20 cellular contexts compared by ENCODE assay signal in the genomic region with DNA sequence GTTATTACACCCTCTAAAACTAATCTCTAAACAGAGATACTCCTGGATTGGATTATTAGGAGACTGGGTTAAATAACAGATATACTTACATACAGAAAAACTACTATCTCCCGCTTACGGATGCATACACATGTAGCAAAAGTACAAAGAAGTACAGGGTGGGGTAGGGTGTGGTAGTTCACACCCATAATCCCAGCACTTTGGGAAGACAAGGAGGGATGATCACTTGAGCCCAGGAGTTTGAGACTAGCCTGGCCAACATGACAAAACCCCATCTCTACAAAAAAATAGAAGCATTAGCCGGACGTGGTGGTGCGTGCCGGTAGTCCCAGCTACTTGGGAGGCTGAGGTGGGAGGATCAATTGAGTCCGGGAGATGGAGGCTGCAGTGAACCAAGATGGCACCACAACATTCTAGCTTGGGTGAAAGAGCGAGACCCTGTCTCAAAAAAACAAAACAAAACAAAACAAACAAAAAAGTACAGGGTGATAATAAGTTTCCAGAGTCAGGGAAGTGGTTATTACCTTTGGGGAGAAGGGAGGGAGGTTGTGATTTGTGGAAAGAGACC. TPM values are rescaled to one million over a fixed set of nuclear protein-coding genes. Genes with fewer than 3 reads are reported as not detected.
A peak's percentile ranks its signal among the peaks of the same experiment; 100 is the strongest.
DNase-seq lines count a peak whose midpoint lies in the region; ATAC-seq and TF ChIP-seq lines count a peak whose summit lies in the region.
"Had no signal": no experiment of that assay in that cellular context is flagged by ENCODE, and none has a peak within 500 bp of the region (broad histone marks: within the 10 kb centered on the region; RNA-seq: fewer than 3 reads in every experiment).

No MANE protein-coding gene starts in this region.

- no peaks in the 10 kb centered on the region for H3K9me3 Mint-ChIP-seq in activated CD8-positive, alpha-beta memory T cell treated with anti-CD3 and anti-CD28 coated beads, Interleukin-2, amount 10 ng/mL, durations not matched to agents 7 days and 5 days (ENCODE audit: low read depth)
- no peaks in the 10 kb centered on the region for H3K9me3 Mint-ChIP-seq in CD4-positive, alpha-beta memory T cell
- no peaks in the 10 kb centered on the region for H3K9me3 Mint-ChIP-seq in activated CD4-positive, alpha-beta memory T cell treated with anti-CD3 and anti-CD28 coated beads, Interleukin-2, amount 10 ng/mL, durations not matched to agents 7 days and 5 days
- H3K9me3 Mint-ChIP-seq in natural killer cell treated with Interleukin-12 subunit alpha and Interleukin-12 subunit beta and Interleukin-15 and Interleukin-18, amount 100 ng/mL, for 72 hours = no peaks in the 10 kb centered on the region
- no peaks in the 10 kb centered on the region for H3K9me3 Mint-ChIP-seq in endothelial cell (ENCODE audit: unreplicated experiment)
- H3K9me3 Mint-ChIP-seq: effector memory CD8-positive, alpha-beta T cell; WTC11 had no signal

- peaks cover 88% of the 10 kb centered on the region for H3K4me1 ChIP-seq in CD4-positive, alpha-beta memory T cell (ENCODE audit: insufficient read depth, low read length)

- H3K9me3 ChIP-seq in CD4-positive, alpha-beta memory T cell (ENCODE audit: control insufficient read depth in 1 of 2, low read length in 2 of 2) = no peaks in the 10 kb centered on the region
- H3K9me3 ChIP-seq: MG63, ovary, right atrium auricular region, vagina had no signal

- POLR2A ChIA-PET in CD4-positive, alpha-beta memory T cell (lab: Charles Lee; ENCODE audit: partially characterized antibody) = interaction anchor here (1.2 to 13.4 kb wide), 5 partner anchors 11 to 192 kb away, joined by 3 to 394 read pairs (median 43); partner anchors contain the start of gene MTCH1
- POLR2A ChIA-PET in activated CD4-positive, alpha-beta memory T cell treated with anti-CD3 and anti-CD28 coated beads, Interleukin-2, amount 10 ng/mL, durations not matched to agents 7 days and 5 days (lab: Charles Lee) = interaction anchor here (0.8 to 19.6 kb wide), 6 partner anchors 11 to 152 kb away, joined by 4 to 1021 read pairs (median 293); no protein-coding TSS in a partner anchor

- no peak overlapping the region for H3K4me3 Mint-ChIP-seq in activated CD8-positive, alpha-beta memory T cell treated with anti-CD3 and anti-CD28 coated beads, Interleukin-2, amount 10 ng/mL, durations not matched to agents 7 days and 5 days
- peak overlapping the region in 1 of 8 donors; percentile 35 for H3K4me3 Mint-ChIP-seq in CD4-positive, alpha-beta memory T cell
- no peak overlapping the region for H3K4me3 Mint-ChIP-seq in activated CD4-positive, alpha-beta memory T cell treated with anti-CD3 and anti-CD28 coated beads, Interleukin-2, amount 10 ng/mL, durations not matched to agents 7 days and 5 days
- H3K4me3 Mint-ChIP-seq in natural killer cell treated with Interleukin-12 subunit alpha and Interleukin-12 subunit beta and Interleukin-15 and Interleukin-18, amount 100 ng/mL, for 72 hours = peak overlapping the region; percentile 98
- H3K4me3 Mint-ChIP-seq in endothelial cell (ENCODE audit: unreplicated experiment) = no peak overlapping the region
- H3K4me3 Mint-ChIP-seq: WTC11 had no signal

- no peaks in the 10 kb centered on the region for H3K27me3 ChIP-seq in CD4-positive, alpha-beta memory T cell (ENCODE audit: insufficient read depth, low read length)
- H3K27me3 ChIP-seq: MG63, ovary, right atrium auricular region, vagina had no signal

- H3K36me3 Mint-ChIP-seq in activated CD8-positive, alpha-beta memory T cell treated with anti-CD3 and anti-CD28 coated beads, Interleukin-2, amount 10 ng/mL, durations not matched to agents 7 days and 5 days = peaks cover 51% of the 10 kb centered on the region
- peaks cover 29 to 35% of the 10 kb centered on the region in 2 donors for H3K36me3 Mint-ChIP-seq in CD4-positive, alpha-beta memory T cell
- peaks cover 54% of the 10 kb centered on the region for H3K36me3 Mint-ChIP-seq in activated CD4-positive, alpha-beta memory T cell treated with anti-CD3 and anti-CD28 coated beads, Interleukin-2, amount 10 ng/mL, durations not matched to agents 7 days and 5 days (ENCODE audit: low read depth)
- H3K36me3 Mint-ChIP-seq in natural killer cell treated with Interleukin-12 subunit alpha and Interleukin-12 subunit beta and Interleukin-15 and Interleukin-18, amount 100 ng/mL, for 72 hours = peaks cover 39% of the 10 kb centered on the region
- peaks cover 9% of the 10 kb centered on the region for H3K36me3 Mint-ChIP-seq in endothelial cell (ENCODE audit: low read depth, unreplicated experiment)

- H3K27ac ChIP-seq in CD4-positive, alpha-beta memory T cell (ENCODE audit: low read depth, low read length) = no peak overlapping the region
- H3K27ac ChIP-seq: C4-2B, ovary, right atrium auricular region, vagina had no signal

- peak overlapping the region; percentile 96 for H3K27ac Mint-ChIP-seq in activated CD8-positive, alpha-beta memory T cell treated with anti-CD3 and anti-CD28 coated beads, Interleukin-2, amount 10 ng/mL, durations not matched to agents 7 days and 5 days
- peak overlapping the region; percentile 47 to 94 (median 78) for H3K27ac Mint-ChIP-seq in CD4-positive, alpha-beta memory T cell
- H3K27ac Mint-ChIP-seq in activated CD4-positive, alpha-beta memory T cell treated with anti-CD3 and anti-CD28 coated beads, Interleukin-2, amount 10 ng/mL, durations not matched to agents 7 days and 5 days = peak overlapping the region; percentile 98
- H3K27ac Mint-ChIP-seq in natural killer cell treated with Interleukin-12 subunit alpha and Interleukin-12 subunit beta and Interleukin-15 and Interleukin-18, amount 100 ng/mL, for 72 hours = peak overlapping the region; percentile 99
- no peak overlapping the region for H3K27ac Mint-ChIP-seq in endothelial cell (ENCODE audit: unreplicated experiment)
- H3K27ac Mint-ChIP-seq: WTC11 had no signal

- no peak for ATAC-seq in activated CD8-positive, alpha-beta memory T cell treated with anti-CD3 and anti-CD28 coated beads, Interleukin-2, amount 10 ng/mL, durations not matched to agents 7 days and 5 days
- no peak for ATAC-seq in natural killer cell treated with Interleukin-12 subunit alpha and Interleukin-12 subunit beta and Interleukin-15 and Interleukin-18, amount 100 ng/mL, for 72 hours
- ATAC-seq: effector memory CD8-positive, alpha-beta T cell; Panc1 had no signal

- no peak for DNase-seq in activated CD8-positive, alpha-beta memory T cell treated with anti-CD3 and anti-CD28 coated beads, Interleukin-2, amount 10 ng/mL, durations not matched to agents 7 days and 5 days
- no peak for DNase-seq in activated CD8-positive, alpha-beta memory T cell treated with anti-CD3 and anti-CD28 coated beads for 24 hours
- DNase-seq in CD4-positive, alpha-beta memory T cell = no peak
- no peak for DNase-seq in activated CD4-positive, alpha-beta memory T cell treated with anti-CD3 and anti-CD28 coated beads, Interleukin-2, amount 10 ng/mL, durations not matched to agents 7 days and 5 days
- no peak for DNase-seq in natural killer cell treated with Interleukin-12 subunit alpha and Interleukin-12 subunit beta and Interleukin-15 and Interleukin-18, amount 100 ng/mL, for 72 hours (ENCODE audit: low spot score)
- DNase-seq in ecto neural progenitor cell (ENCODE audit: low spot score) (no peak), endothelial cell (ENCODE audit: low spot score) (no peak), Kasumi-1 (lab: John Stamatoyannopoulos, UW) (no peak)
- DNase-seq: activated naive CD4-positive, alpha-beta T cell; effector memory CD8-positive, alpha-beta T cell; MG63; NCI-H187 treated with DMSO at 0.1 percent for 48 hours; NCI-H2227 treated with DMSO at 0.1 percent for 48 hours; ovary had no signal

- no peak for TF ChIP-seq CTCF in endothelial cell (IDR thresholded peaks at IDR 0.05; ENCODE audit: unreplicated experiment)

- intact Hi-C loops in CD4-positive, alpha-beta memory T cell (cut with micrococcal nuclease) = no loop called here

- H3K4me3 ChIP-seq in CD4-positive, alpha-beta memory T cell (ENCODE audit: low read length in 2 of 2) = no peak overlapping the region
- H3K4me3 ChIP-seq: lung, MG63, ovary, right atrium auricular region, vagina had no signal

- H3K27me3 Mint-ChIP-seq in activated CD8-positive, alpha-beta memory T cell treated with anti-CD3 and anti-CD28 coated beads, Interleukin-2, amount 10 ng/mL, durations not matched to agents 7 days and 5 days = no peaks in the 10 kb centered on the region
- H3K27me3 Mint-ChIP-seq in CD4-positive, alpha-beta memory T cell = no peaks in the 10 kb centered on the region
- no peaks in the 10 kb centered on the region for H3K27me3 Mint-ChIP-seq in activated CD4-positive, alpha-beta memory T cell treated with anti-CD3 and anti-CD28 coated beads, Interleukin-2, amount 10 ng/mL, durations not matched to agents 7 days and 5 days
- H3K27me3 Mint-ChIP-seq in natural killer cell treated with Interleukin-12 subunit alpha and Interleukin-12 subunit beta and Interleukin-15 and Interleukin-18, amount 100 ng/mL, for 72 hours = no peaks in the 10 kb centered on the region
- H3K27me3 Mint-ChIP-seq in endothelial cell (ENCODE audit: unreplicated experiment) = peaks cover 1% of the 10 kb centered on the region
- H3K27me3 Mint-ChIP-seq: effector memory CD8-positive, alpha-beta T cell had no signal

- H3K36me3 ChIP-seq in CD4-positive, alpha-beta memory T cell (ENCODE audit: insufficient read depth, low read length) = peaks cover 29% of the 10 kb centered on the region
- H3K36me3 ChIP-seq: ovary had no signal

- peaks cover 79% of the 10 kb centered on the region for H3K4me1 Mint-ChIP-seq in activated CD8-positive, alpha-beta memory T cell treated with anti-CD3 and anti-CD28 coated beads, Interleukin-2, amount 10 ng/mL, durations not matched to agents 7 days and 5 days
- peaks cover 51 to 91% (median 66%) of the 10 kb centered on the region in 4 donors for H3K4me1 Mint-ChIP-seq in CD4-positive, alpha-beta memory T cell
- H3K4me1 Mint-ChIP-seq in activated CD4-positive, alpha-beta memory T cell treated with anti-CD3 and anti-CD28 coated beads, Interleukin-2, amount 10 ng/mL, durations not matched to agents 7 days and 5 days = peaks cover 85% of the 10 kb centered on the region
- peaks cover 63 to 74% of the 10 kb centered on the region in 2 donors for H3K4me1 Mint-ChIP-seq in natural killer cell treated with Interleukin-12 subunit alpha and Interleukin-12 subunit beta and Interleukin-15 and Interleukin-18, amount 100 ng/mL, for 72 hours (ENCODE audit: low read depth in 2 of 2)
- no peaks in the 10 kb centered on the region for H3K4me1 Mint-ChIP-seq in endothelial cell (ENCODE audit: unreplicated experiment)

- CTCF ChIA-PET in activated CD8-positive, alpha-beta memory T cell treated with anti-CD3 and anti-CD28 coated beads, Interleukin-2, amount 10 ng/mL, durations not matched to agents 7 days and 5 days (lab: Charles Lee) = interaction anchor here (1.1 to 18.3 kb wide), 7 partner anchors 9 to 152 kb away, joined by 3 to 424 read pairs (median 24); no protein-coding TSS in a partner anchor
- CTCF ChIA-PET in CD4-positive, alpha-beta memory T cell (lab: Charles Lee; ENCODE audit: partially characterized antibody) = interaction anchor here (1.0 to 21.8 kb wide), 4 partner anchors 12 to 154 kb away, joined by 3 to 627 read pairs (median 160); no protein-coding TSS in a partner anchor
- CTCF ChIA-PET in activated CD4-positive, alpha-beta memory T cell treated with anti-CD3 and anti-CD28 coated beads, Interleukin-2, amount 10 ng/mL, durations not matched to agents 7 days and 5 days (lab: Charles Lee) = interaction anchor here (1.6 to 17.6 kb wide), 4 partner anchors 16 to 156 kb away, joined by 9 to 327 read pairs (median 209); no protein-coding TSS in a partner anchor

RNA-seq across cellular contexts. Expression of gene PIM1, which starts 8.1 kb away (rescaled TPM):
- total RNA-seq in activated CD8-positive, alpha-beta memory T cell treated with anti-CD3 and anti-CD28 coated beads, Interleukin-2, amount 10 ng/mL, durations not matched to agents 7 days and 5 days = 100 to 1,000 TPM; 361 to 464 TPM
- total RNA-seq in CD4-positive, alpha-beta memory T cell = 100 to 1,000 TPM; 124 to 125 TPM
- polyA plus RNA-seq in CD4-positive, alpha-beta memory T cell = 100 to 1,000 TPM; 268 to 334 TPM
- total RNA-seq in activated CD4-positive, alpha-beta memory T cell treated with anti-CD3 and anti-CD28 coated beads, Interleukin-2, amount 10 ng/mL, durations not matched to agents 7 days and 5 days = 100 to 1,000 TPM; 497 to 505 TPM
- total RNA-seq in natural killer cell treated with Interleukin-12 subunit alpha and Interleukin-12 subunit beta and Interleukin-15 and Interleukin-18, amount 100 ng/mL, for 72 hours = 100 to 1,000 TPM; 511 to 723 TPM
- 9.6 TPM for total RNA-seq in endothelial cell (ENCODE audit: unreplicated experiment)

Comparison
In these comparisons a context has a peak if more than half of its experiments do, and no peak if none do; other contexts are left out.
1. RNA of gene PIM1, which starts 8.1 kb away (total RNA-seq): 511 to 723 TPM in natural killer cell treated with Interleukin-12 subunit alpha and Interleukin-12 subunit beta and Interleukin-15 and Interleukin-18, amount 100 ng/mL, for 72 hours, 497 to 505 TPM in activated CD4-positive, alpha-beta memory T cell treated with anti-CD3 and anti-CD28 coated beads, Interleukin-2, amount 10 ng/mL, durations not matched to agents 7 days and 5 days, 361 to 464 TPM in activated CD8-positive, alpha-beta memory T cell treated with anti-CD3 and anti-CD28 coated beads, Interleukin-2, amount 10 ng/mL, durations not matched to agents 7 days and 5 days and 124 to 125 TPM in CD4-positive, alpha-beta memory T cell; 9.6 TPM in endothelial cell (single experiment); every median in the first group is over 10 times any median in the second.